8 cellular contexts compared by ENCODE assay signal in genomic region chr17:7281953-7282751, GRCh38. TPM values are rescaled to one million over a fixed set of nuclear protein-coding genes. Genes with fewer than 3 reads are reported as not detected.
A peak's percentile ranks its signal among the peaks of the same experiment; 100 is the strongest.
DNase-seq lines count a peak whose midpoint lies in the region; ATAC-seq and TF ChIP-seq lines count a peak whose summit lies in the region.

No MANE protein-coding gene starts in this region.

- no peaks in the 10 kb centered on the region for H3K36me3 ChIP-seq in mesodermal cell (ENCODE audit: control insufficient read depth, insufficient read depth, low read length)

- H3K9me3 ChIP-seq in mesodermal cell (ENCODE audit: control insufficient read depth, low read length), result no peaks in the 10 kb centered on the region

- ATAC-seq in GM21367 (IDR thresholded peaks at IDR 0.05; ENCODE audit: unreplicated experiment) (no peak), GM18502 (IDR thresholded peaks at IDR 0.05; ENCODE audit: poor library complexity, unreplicated experiment) (no peak)

- CTCF ChIA-PET in AG04449 (lab: Yijun Ruan, JAX), result interaction anchor here (0.8 to 13.4 kb wide), 10 partner anchors 9 to 405 kb away, joined by 3 to 255 read pairs (median 15); partner anchors contain the start of genes TP53 and WRAP53

- POLR2A ChIA-PET in AG04449 (lab: Yijun Ruan, JAX), result interaction anchor here (0.7 to 1.4 kb wide), 2 partner anchors 16 to 22 kb away, joined by 3 to 4 read pairs; no protein-coding TSS in a partner anchor

- no peak for TF ChIP-seq CTCF in AG04449 (IDR thresholded peaks at IDR 0.05; ENCODE audit: insufficient read depth, low read length, missing control alignments)
- no peak for TF ChIP-seq CTCF in coronary artery (IDR thresholded peaks at IDR 0.05)

- peaks cover 3% of the 10 kb centered on the region for H3K4me1 ChIP-seq in mesodermal cell (ENCODE audit: control insufficient read depth, insufficient read depth, low read length, poor library complexity, severe bottlenecking)

- H3K4me3 ChIP-seq in AG04449 (ENCODE audit: low read depth, low read length) (peak overlapping the region; percentile 52), coronary artery (peak overlapping the region; percentile 71), mesodermal cell (ENCODE audit: extremely low read depth, insufficient read depth, low read length, poor library complexity, severe bottlenecking) (peak overlapping the region; percentile 46)
- H3K4me3 ChIP-seq in Jurkat, Clone E6-1 (ENCODE audit: low read length), result peak overlapping the region; percentile 54

- WGBS in mesodermal cell (ENCODE audit: insufficient coverage in 2 of 2), 2 experiments, result 2 to 6% methylated on average over 27 to 30 of the region's 43 CpGs

- no peak for DNase-seq in AG04449 (ENCODE audit: low read depth, low spot score)
- no peak for DNase-seq in Jurkat, Clone E6-1 (ENCODE audit: low read depth, low spot score)
- DNase-seq in coronary artery (ENCODE audit: low spot score), result no peak
- DNase-seq in mesenteric fat pad (ENCODE audit: low spot score), result no peak
- DNase-seq in HuH-7.5 (ENCODE audit: low spot score), result no peak

- peak overlapping the region; percentile 87 to 90 for H3K27ac ChIP-seq in coronary artery
- H3K27ac ChIP-seq in mesodermal cell (ENCODE audit: low read depth, low read length, severe bottlenecking), result no peak overlapping the region

RNA-seq across cellular contexts. Expression of gene SLC2A4, which starts 0.6 kb away (rescaled TPM):
- polyA plus RNA-seq in Jurkat, Clone E6-1 (2012; ENCODE audit: insufficient read depth, insufficient read length), result 0.59 TPM
- 2.2 TPM for polyA plus RNA-seq in mesodermal cell (2013, experiment 1 of 2)
- polyA plus RNA-seq in mesodermal cell (2013, experiment 2 of 2), result 1.6 TPM
- 8.1 TPM for total RNA-seq in mesenteric fat pad

RNA-seq across cellular contexts. Expression of gene YBX2, which starts 12.3 kb away (rescaled TPM):
- polyA plus RNA-seq in Jurkat, Clone E6-1 (2012; ENCODE audit: insufficient read depth, insufficient read length), result 34.9 TPM
- polyA plus RNA-seq in mesodermal cell (2013, experiment 1 of 2), result 2.2 TPM
- 2.4 TPM for polyA plus RNA-seq in mesodermal cell (2013, experiment 2 of 2)
- 2.3 TPM for total RNA-seq in mesenteric fat pad

RNA-seq across cellular contexts. Expression of gene CLDN7, which starts 19.9 kb away (rescaled TPM):
- 0.61 TPM for polyA plus RNA-seq in Jurkat, Clone E6-1 (2012; ENCODE audit: insufficient read depth, insufficient read length)
- polyA plus RNA-seq in mesodermal cell (2013, experiment 1 of 2), result 11.1 TPM
- 7.1 TPM for polyA plus RNA-seq in mesodermal cell (2013, experiment 2 of 2)
- 5.6 TPM for total RNA-seq in mesenteric fat pad

RNA-seq across cellular contexts. Expression of gene EIF5A, which starts 25.3 kb away (rescaled TPM):
- 982 TPM for polyA plus RNA-seq in Jurkat, Clone E6-1 (2012; ENCODE audit: insufficient read depth, insufficient read length)
- 680 TPM for polyA plus RNA-seq in mesodermal cell (2013, experiment 1 of 2)
- 593 TPM for polyA plus RNA-seq in mesodermal cell (2013, experiment 2 of 2)
- 503 TPM for total RNA-seq in mesenteric fat pad

RNA-seq across cellular contexts. Expression of gene ELP5, which starts 30.1 kb away (rescaled TPM):
- polyA plus RNA-seq in Jurkat, Clone E6-1 (2012; ENCODE audit: insufficient read depth, insufficient read length), result 158 TPM
- 62.5 TPM for polyA plus RNA-seq in mesodermal cell (2013, experiment 1 of 2)
- polyA plus RNA-seq in mesodermal cell (2013, experiment 2 of 2), result 51.1 TPM
- 44.1 TPM for total RNA-seq in mesenteric fat pad
